ENCODE assay signal across 29 cellular contexts in genomic region chr10:36790000-36790399, GRCh38.
"Had no signal": no experiment of that assay in that cellular context is flagged by ENCODE, and none has a peak within 500 bp of the region (broad histone marks: within the 10 kb centered on the region; RNA-seq: fewer than 3 reads in every experiment).

No MANE protein-coding gene starts in this region.

- H3K27me3 ChIP-seq: colonic mucosa, foreskin keratinocyte, heart right ventricle, neutrophil, pancreas, tibial nerve, upper lobe of left lung had no signal

- DNase-seq: colonic mucosa; dermis blood vessel endothelial cell; effector memory CD8-positive, alpha-beta T cell; erythroblast; foreskin keratinocyte; glutamatergic neuron; heart right ventricle; hippocampal formation; kidney glomerular epithelial cell; left colon; mucosa of descending colon; naive B cell; pancreas; retina; stimulated activated CD4-positive, alpha-beta T cell treated with anti-CD3 and anti-CD28 coated beads, Interleukin-2, amount 100 ng/mL, for 24 hours; stimulated activated CD4-positive, alpha-beta T cell treated with anti-CD3 and anti-CD28 coated beads, Interleukin-4, amount 100 ng/mL, for 24 hours; stimulated activated naive CD4-positive, alpha-beta T cell treated with Interleukin-2 at 50 U/mL for 16 hours; substantia nigra; upper lobe of left lung had no signal

- H3K27ac ChIP-seq: colonic mucosa, foreskin keratinocyte, heart right ventricle, neutrophil, pancreas, thoracic aorta, tibial nerve, upper lobe of left lung had no signal

- H3K4me3 ChIP-seq: colonic mucosa, heart right ventricle, lung, mucosa of descending colon, pancreas, thoracic aorta, tibial nerve, upper lobe of left lung had no signal

- ATAC-seq: effector memory CD8-positive, alpha-beta T cell; foreskin keratinocyte; left colon; mucosa of descending colon; natural killer cell treated with Interleukin-12 subunit alpha and Interleukin-12 subunit beta and Interleukin-15 and Interleukin-18, amount 100 ng/mL, for 72 hours; pancreas; sciatic nerve; stimulated activated effector memory CD8-positive, alpha-beta T cell treated with anti-CD3 and anti-CD28 coated beads, Interleukin-12 subunit alpha, Interleukin-12 subunit beta, amount 100 ng/mL, for 72 hours had no signal

- FAIRE-seq: endometrium, islet of Langerhans, pancreas, urothelium cell line had no signal

- H3K36me3 ChIP-seq: colonic mucosa, heart right ventricle, neutrophil, pancreas, thoracic aorta, tibial nerve, upper lobe of left lung had no signal

- H3K4me1 ChIP-seq: colonic mucosa, foreskin keratinocyte, upper lobe of left lung had no signal

- H3K9me3 ChIP-seq: colonic mucosa, heart right ventricle, neutrophil, pancreas, thoracic aorta, tibial nerve, upper lobe of left lung had no signal
